In genomic region chr19:18223860-18224524, GRCh38 we compare ENCODE assay signal across 8 cellular contexts. TPM values are rescaled to one million over a fixed set of nuclear protein-coding genes. Genes with fewer than 3 reads are reported as not detected.
DNase-seq lines count a peak whose midpoint lies in the region; ATAC-seq, FAIRE-seq and TF ChIP-seq lines count a peak whose summit lies in the region.

No MANE protein-coding gene starts in this region.

- peak overlapping the region; percentile 77 for H3K4me2 ChIP-seq in GM23338
- H3K4me2 ChIP-seq in PC-9 = peak overlapping the region; percentile 83
- H3K4me2 ChIP-seq in GM12878 (ENCODE audit: control insufficient read depth, insufficient read depth) = peak overlapping the region; percentile 97

- H3K9me3 ChIP-seq in PC-9 (ENCODE audit: insufficient read depth, low read depth) (no peaks in the 10 kb centered on the region), GM12878 (replicated peaks; ENCODE audit: control insufficient read depth, insufficient read depth, low read length) (no peaks in the 10 kb centered on the region; the same call in 2 of the 3 replicates)

- H3K9me3 Mint-ChIP-seq in GM23338 = peaks cover 3% of the 10 kb centered on the region; the same call in 1 of the 3 replicates
- peaks cover 0 to 2% (median 0%) of the 10 kb centered on the region in 6 donors for H3K9me3 Mint-ChIP-seq in immature natural killer cell

- in situ Hi-C loops in GM12878 (cut with MboI) = no loop called here

- ATAC-seq in GM23338 (peak; percentile 47), GM12878 (peak; percentile 61)

- CTCF ChIA-PET in PC-9 (lab: Charles Lee) = interaction anchor here (0.6 to 1.5 kb wide), 4 partner anchors 16 to 31 kb away, joined by 3 to 6 read pairs (median 4); partner anchors contain the start of gene MPV17L2
- CTCF ChIA-PET in GM12878 (lab: Yijun Ruan, JAX) = interaction anchor here (0.5 to 2.9 kb wide), 21 partner anchors 11 to 418 kb away, joined by 3 to 21 read pairs (median 4); partner anchors contain the start of genes GDF15 and JUND

- H3K4me3 Mint-ChIP-seq in GM23338 (peak overlapping the region; percentile 92), immature natural killer cell (peak overlapping the region; percentile 84 to 95 (median 91))

- H3K27ac ChIP-seq in C4-2B (peak overlapping the region; percentile 36), GM23338 (ENCODE audit: low read depth) (peak overlapping the region; percentile 78), PC-9 (peak overlapping the region; percentile 40; the same call in 1 of the 2 replicates), GM12878 (ENCODE audit: control insufficient read depth, insufficient read depth) (no peak overlapping the region)

- H2AFZ ChIP-seq in GM23338 (peak overlapping the region; percentile 19; the same call in 1 of the 2 replicates), PC-9 (peak overlapping the region; percentile 90), GM12878 (ENCODE audit: control insufficient read depth, low read depth, low read length) (peak overlapping the region; percentile 94)

- FAIRE-seq in GM12878 (lab: Jason Lieb, UNC) = no peak

- peaks cover 42% of the 10 kb centered on the region for H3K27me3 Mint-ChIP-seq in GM23338 (ENCODE audit: insufficient read depth, low read depth, poor library complexity)
- peaks cover 14 to 41% (median 30%) of the 10 kb centered on the region in 3 donors for H3K27me3 Mint-ChIP-seq in immature natural killer cell (ENCODE audit: low read depth in 3 of 3)

- TF ChIP-seq CTCF in C4-2B (conservative IDR thresholded peaks at IDR 0.05) (no peak), GM23338 (conservative IDR thresholded peaks at IDR 0.05; ENCODE audit: low read depth in 2 of 2) (no peak), PC-9 (conservative IDR thresholded peaks at IDR 0.05) (no peak), GM12878 (IDR thresholded peaks at IDR 0.05 in 2 of 3, conservative IDR thresholded peaks at IDR 0.05 in 1 of 3; ENCODE audit: control insufficient read depth in 2 of 3, extremely low read depth in 1 of 3, insufficient read depth in 1 of 3, low read depth in 3 of 3, low read length in 3 of 3) (no peak)

- RAD21 ChIA-PET in GM12878 (lab: Charles Lee; ENCODE audit: unreplicated experiment) = interaction anchor here (0.6 to 1.6 kb wide), 19 partner anchors 10 to 185 kb away, joined by 3 to 17 read pairs (median 5); partner anchors contain the start of genes JUND, LSM4 and RAB3A

- TF ChIP-seq POLR2A in GM12878 (IDR thresholded peaks at IDR 0.05; ENCODE audit: low read depth, low read length) = no peak

- no peak for TF ChIP-seq RAD21 in GM12878 (IDR thresholded peaks at IDR 0.05; ENCODE audit: insufficient read depth, low read depth, low read length)

- intact Hi-C loops in PC-9 (cut with micrococcal nuclease; ENCODE audit: unreplicated experiment) (no loop called here), GM12878 (cut with micrococcal nuclease; ENCODE audit: unreplicated experiment) (no loop called here)

- no peaks in the 10 kb centered on the region for H3K36me3 Mint-ChIP-seq in GM23338 (ENCODE audit: low read depth)
- no peaks in the 10 kb centered on the region for H3K36me3 Mint-ChIP-seq in immature natural killer cell

- H3K9me2 ChIP-seq in GM23338 (ENCODE audit: insufficient read depth) (no peaks in the 10 kb centered on the region), PC-9 (ENCODE audit: insufficient read depth) (no peaks in the 10 kb centered on the region)

- no TSS peak for BruUV-seq in PC-9 (replicated peaks; lab: Mats Ljungman, UMichigan)
- no TSS peak for BruUV-seq in GM12878 (replicated peaks; lab: Mats Ljungman, UMichigan)

- H4K20me1 ChIP-seq in GM23338 (replicated peaks; ENCODE audit: insufficient read depth) = no peaks in the 10 kb centered on the region
- no peaks in the 10 kb centered on the region for H4K20me1 ChIP-seq in PC-9 (ENCODE audit: insufficient read depth)
- no peaks in the 10 kb centered on the region for H4K20me1 ChIP-seq in GM12878 (ENCODE audit: control insufficient read depth, insufficient read depth)

- DNase-seq in GM23338 (ENCODE audit: low spot score) = peak; percentile 93
- DNase-seq in PC-9 = peak; percentile 47 to 73
- no peak for DNase-seq in GM12878 (ENCODE audit: low read depth, low spot score)
- peak in 2 of 3 donors; percentile 18 to 21 for DNase-seq in immature natural killer cell
- peak; percentile 34 for DNase-seq in stimulated activated CD4-positive, alpha-beta T cell treated with anti-CD3 and anti-CD28 coated beads, Interleukin-4, amount 100 ng/mL, for 1 hour
- no peak for DNase-seq in kidney tubule cell (ENCODE audit: low spot score)
- no peak for DNase-seq in HK-2 (ENCODE audit: unreplicated experiment)

- H3K27me3 ChIP-seq in GM23338 (ENCODE audit: insufficient read depth) (peaks cover 27% of the 10 kb centered on the region), PC-9 (ENCODE audit: insufficient read depth, low read depth) (no peaks in the 10 kb centered on the region), GM12878 (replicated peaks in 1 of 2; ENCODE audit: control insufficient read depth in 2 of 2, insufficient read depth in 2 of 2, low read length in 1 of 2) (peaks cover 0 to 7% of the 10 kb centered on the region in 2 experiments; a peak in 2 of 4 replicates)

- H3K36me3 ChIP-seq in GM23338 (ENCODE audit: insufficient read depth) = no peaks in the 10 kb centered on the region
- H3K36me3 ChIP-seq in PC-9 (ENCODE audit: low read depth) = no peaks in the 10 kb centered on the region
- no peaks in the 10 kb centered on the region for H3K36me3 ChIP-seq in GM12878 (ENCODE audit: control insufficient read depth in 2 of 2, insufficient read depth in 2 of 2, low read length in 1 of 2)

- peak overlapping the region; percentile 46 for H3K9ac ChIP-seq in GM12878 (ENCODE audit: control insufficient read depth, insufficient read depth, low read length)

- peaks cover 15% of the 10 kb centered on the region; the same call in 1 of the 2 replicates for H3K4me1 ChIP-seq in GM23338 (ENCODE audit: insufficient read depth)
- H3K4me1 ChIP-seq in PC-9 (replicated peaks; ENCODE audit: insufficient read depth) = 0 out of 2 replicates have a peak, but pooled peaks cover 3% of the 10 kb centered on the region
- peaks cover 19% of the 10 kb centered on the region for H3K4me1 ChIP-seq in GM12878 (ENCODE audit: control insufficient read depth, insufficient read depth, low read length)

- H3K79me2 ChIP-seq in GM23338 (replicated peaks; ENCODE audit: insufficient read depth) = no peaks in the 10 kb centered on the region
- no peaks in the 10 kb centered on the region for H3K79me2 ChIP-seq in PC-9 (ENCODE audit: low read depth)
- no peaks in the 10 kb centered on the region for H3K79me2 ChIP-seq in GM12878 (ENCODE audit: control insufficient read depth, insufficient read depth, low read length)

- SMC1A ChIA-PET in GM12878 (lab: Charles Lee; ENCODE audit: uncharacterized antibody, unreplicated experiment) = interaction anchor here (0.6 to 1.9 kb wide), 13 partner anchors 14 to 339 kb away, joined by 3 to 10 read pairs (median 5); partner anchors contain the start of gene RAB3A

- TF ChIP-seq EP300 in GM12878 (IDR thresholded peaks at IDR 0.05; ENCODE audit: borderline replicate concordance in 1 of 2, control insufficient read depth in 1 of 2, low read depth in 2 of 2, low read length in 2 of 2) = no peak

- peaks cover 30% of the 10 kb centered on the region for H3K4me1 Mint-ChIP-seq in GM23338
- peaks cover 11 to 13% of the 10 kb centered on the region in 2 donors for H3K4me1 Mint-ChIP-seq in immature natural killer cell

- POLR2A ChIA-PET in PC-9 (lab: Charles Lee; ENCODE audit: unreplicated experiment) (interaction anchor here (0.5 to 1.0 kb wide), 9 partner anchors 10 to 825 kb away, joined by 3 to 14 read pairs (median 4); partner anchors contain the start of genes JUND and RAB3A), GM12878 (lab: Charles Lee) (interaction anchor here (0.6 to 2.4 kb wide), 19 partner anchors 9 to 120 kb away, joined by 3 to 9 read pairs (median 3); partner anchors contain the start of genes JUND and PIK3R2)

- H3K4me3 ChIP-seq in GM23338 (peak overlapping the region; percentile 61), PC-9 (peak overlapping the region; percentile 63), GM12878 (peak overlapping the region; percentile 53; the same call in 1 of the 2 replicates)

- H3K27ac Mint-ChIP-seq in GM23338 = peak overlapping the region; percentile 98
- H3K27ac Mint-ChIP-seq in immature natural killer cell = peak overlapping the region in 4 of 6 donors; percentile 53 to 71 (median 63)

- 10% methylated on average over 39 of the region's 39 CpGs for WGBS in GM12878 (ENCODE audit: insufficient coverage, insufficient replicate concordance, low lambda C conversion rate, missing lambda C conversion rate)

- H3F3A ChIP-seq in GM23338 (replicated peaks; ENCODE audit: low read depth) (peaks cover 27% of the 10 kb centered on the region; the same call in 1 of the 2 replicates), PC-9 (ENCODE audit: insufficient read depth, low read depth) (peaks cover 23% of the 10 kb centered on the region)

RNA-seq across cellular contexts. Expression of gene PDE4C, which starts 2.2 kb away (rescaled TPM):
- 3.6 and 7.1 TPM in 2 replicates for total RNA-seq in GM23338 (2014; rRNA removed; shearing (Covaris generic))
- 1.6 and 2.5 TPM in 2 replicates for polyA plus RNA-seq in GM23338 (2016; fragmentation: Nextera tagmentation; extraction: Ambion mirVana)
- 2.2 and 3.8 TPM in 2 replicates for total RNA-seq in PC-9 (2021)
- total RNA-seq in GM12878 (2013; cell fraction: nucleolus; rRNA removed) = 2.5 and 3.7 TPM in 2 replicates
- total RNA-seq in GM12878 (2014; rRNA removed) = 0.28 and 1.1 TPM in 2 replicates
- total RNA-seq in GM12878 (2014; rRNA removed; fragmentation: Illumina TruSeq; extraction: Trizol) = 0.14 and 0.40 TPM in 2 replicates
- total RNA-seq in GM12878 (2021) = 0.27 and 0.67 TPM in 2 replicates
- 0.26 TPM for polyA plus RNA-seq in GM12878 (2011; ENCODE audit: low read depth)
- 0.19 and 0.43 TPM in 2 replicates for polyA plus RNA-seq in GM12878 (2011; rRNA removed)
- 0.25 and 0.42 TPM in 2 replicates for polyA plus RNA-seq in GM12878 (2011; cell fraction: cytosol; rRNA removed)
- polyA plus RNA-seq in GM12878 (2011; cell fraction: nucleus; rRNA removed) = 1.5 and 2.3 TPM in 2 replicates
- polyA plus RNA-seq in GM12878 (2012) = 0.43 and 0.52 TPM in 2 replicates
- 0.15 TPM in 1 of 2 replicates, not detected in the other for polyA plus RNA-seq in GM12878 (2014; fragmentation: Illumina TruSeq; extraction: Trizol)
- under 1 TPM; 0.08 to 0.13 TPM for polyA plus RNA-seq in GM12878 (2014; fragmentation: Nextera tagmentation; extraction: Ambion mirVana)
- 0.27 and 0.73 TPM in 2 replicates for polyA plus RNA-seq in GM12878 (2014; rRNA removed)
- polyA plus RNA-seq in GM12878 (2016; fragmentation: Nextera tagmentation; extraction: Ambion mirVana) = under 1 TPM; 0.13 to 0.47 TPM
- 0.41 TPM in 1 of 2 replicates, not detected in the other for polyA minus RNA-seq in GM12878 (2011; rRNA and poly(A)+ RNA removed)
- polyA minus RNA-seq in GM12878 (2011; cell fraction: cytosol; rRNA and poly(A)+ RNA removed) = not detected in 2 replicates
- polyA minus RNA-seq in GM12878 (2011; cell fraction: nucleus; rRNA and poly(A)+ RNA removed) = 0.48 and 1.3 TPM in 2 replicates
- not detected for polyA plus RNA-seq in immature natural killer cell

RNA-seq across cellular contexts. Expression of gene RAB3A, which starts 20.1 kb away (rescaled TPM):
- total RNA-seq in GM23338 (2014; rRNA removed; shearing (Covaris generic)) = 9.7 and 11.6 TPM in 2 replicates
- polyA plus RNA-seq in GM23338 (2016; fragmentation: Nextera tagmentation; extraction: Ambion mirVana) (20.3 and 24.1 TPM in 2 replicates), GM12878 (2011; rRNA removed) (1.3 and 2.8 TPM in 2 replicates), GM12878 (2014; fragmentation: Illumina TruSeq; extraction: Trizol) (0.54 and 1.1 TPM in 2 replicates), GM12878 (2014; fragmentation: Nextera tagmentation; extraction: Ambion mirVana) (under 1 TPM in 1 of 2 experiments, not detected in 1; 0.07 TPM), GM12878 (2014; rRNA removed) (1.0 and 2.5 TPM in 2 replicates), GM12878 (2016; fragmentation: Nextera tagmentation; extraction: Ambion mirVana) (1 to 10 TPM; 1.6 to 2.0 TPM), immature natural killer cell (1 to 10 TPM in 2 of 3 donors, under 1 TPM in 1; 0.77 to 1.1 (median 1.1) TPM)
- total RNA-seq in PC-9 (2021) (4.0 and 4.1 TPM in 2 replicates), GM12878 (2014; rRNA removed) (0.98 and 1.2 TPM in 2 replicates), GM12878 (2014; rRNA removed; fragmentation: Illumina TruSeq; extraction: Trizol) (0.51 and 0.67 TPM in 2 replicates), GM12878 (2021) (2.9 and 3.5 TPM in 2 replicates)
- 9.4 and 18.2 TPM in 2 replicates for total RNA-seq in GM12878 (2013; cell fraction: nucleolus; rRNA removed)
- polyA plus RNA-seq in GM12878 (2011; ENCODE audit: low read depth) = 0.73 TPM
- polyA plus RNA-seq in GM12878 (2011; cell fraction: cytosol; rRNA removed) = 3.9 and 4.9 TPM in 2 replicates
- polyA plus RNA-seq in GM12878 (2011; cell fraction: nucleus; rRNA removed) = 9.4 and 10.2 TPM in 2 replicates
- 1.5 and 3.5 TPM in 2 replicates for polyA plus RNA-seq in GM12878 (2012)
- 13.7 and 23.1 TPM in 2 replicates for polyA minus RNA-seq in GM12878 (2011; rRNA and poly(A)+ RNA removed)
- 3.7 and 6.1 TPM in 2 replicates for polyA minus RNA-seq in GM12878 (2011; cell fraction: cytosol; rRNA and poly(A)+ RNA removed)
- polyA minus RNA-seq in GM12878 (2011; cell fraction: nucleus; rRNA and poly(A)+ RNA removed) = 8.9 and 16.6 TPM in 2 replicates

RNA-seq across cellular contexts. Expression of gene MPV17L2, which starts 31.0 kb away (rescaled TPM):
- total RNA-seq in GM23338 (2014; rRNA removed; shearing (Covaris generic)) = 41.9 and 81.3 TPM in 2 replicates
- polyA plus RNA-seq in GM23338 (2016; fragmentation: Nextera tagmentation; extraction: Ambion mirVana) (38.7 and 40.2 TPM in 2 replicates), GM12878 (2011; rRNA removed) (7.1 and 17.1 TPM in 2 replicates), GM12878 (2014; fragmentation: Illumina TruSeq; extraction: Trizol) (10.4 and 25.9 TPM in 2 replicates), GM12878 (2014; fragmentation: Nextera tagmentation; extraction: Ambion mirVana) (1 to 10 TPM; 5.1 to 7.7 TPM), GM12878 (2014; rRNA removed) (39.4 and 44.5 TPM in 2 replicates), GM12878 (2016; fragmentation: Nextera tagmentation; extraction: Ambion mirVana) (10 to 100 TPM; 46.2 to 57.2 TPM), immature natural killer cell (10 to 100 TPM; 12.2 to 17.7 (median 15.4) TPM)
- total RNA-seq in PC-9 (2021) (11.2 and 12.1 TPM in 2 replicates), GM12878 (2014; rRNA removed) (26.7 and 32.0 TPM in 2 replicates), GM12878 (2014; rRNA removed; fragmentation: Illumina TruSeq; extraction: Trizol) (13.6 and 15.4 TPM in 2 replicates), GM12878 (2021) (17.9 and 19.9 TPM in 2 replicates)
- total RNA-seq in GM12878 (2013; cell fraction: nucleolus; rRNA removed) = 3.3 and 7.4 TPM in 2 replicates
- 3.9 TPM for polyA plus RNA-seq in GM12878 (2011; ENCODE audit: low read depth)
- 23.4 and 34.7 TPM in 2 replicates for polyA plus RNA-seq in GM12878 (2011; cell fraction: cytosol; rRNA removed)
- polyA plus RNA-seq in GM12878 (2011; cell fraction: nucleus; rRNA removed) = 12.4 and 16.0 TPM in 2 replicates
- 8.3 and 8.4 TPM in 2 replicates for polyA plus RNA-seq in GM12878 (2012)
- 16.2 and 19.9 TPM in 2 replicates for polyA minus RNA-seq in GM12878 (2011; rRNA and poly(A)+ RNA removed)
- 6.1 and 7.6 TPM in 2 replicates for polyA minus RNA-seq in GM12878 (2011; cell fraction: cytosol; rRNA and poly(A)+ RNA removed)
- 2.9 and 7.6 TPM in 2 replicates for polyA minus RNA-seq in GM12878 (2011; cell fraction: nucleus; rRNA and poly(A)+ RNA removed)

RNA-seq across cellular contexts. Expression of gene IQCN, which starts 50.3 kb away (rescaled TPM):
- 0.35 and 0.89 TPM in 2 replicates for total RNA-seq in GM23338 (2014; rRNA removed; shearing (Covaris generic))
- polyA plus RNA-seq in GM23338 (2016; fragmentation: Nextera tagmentation; extraction: Ambion mirVana) = 0.10 TPM in 1 of 2 replicates, not detected in the other
- 5.6 and 7.3 TPM in 2 replicates for total RNA-seq in PC-9 (2021)
- total RNA-seq in GM12878 (2013; cell fraction: nucleolus; rRNA removed) = 0.27 and 0.29 TPM in 2 replicates
- 0.23 and 0.27 TPM in 2 replicates for total RNA-seq in GM12878 (2014; rRNA removed)
- 0.27 and 0.28 TPM in 2 replicates for total RNA-seq in GM12878 (2014; rRNA removed; fragmentation: Illumina TruSeq; extraction: Trizol)
- total RNA-seq in GM12878 (2021) = 0.54 and 0.64 TPM in 2 replicates
- 0.73 TPM for polyA plus RNA-seq in GM12878 (2011; ENCODE audit: low read depth)
- 0.01 TPM in 1 of 2 replicates, not detected in the other for polyA plus RNA-seq in GM12878 (2011; rRNA removed)
- polyA plus RNA-seq in GM12878 (2011; cell fraction: cytosol; rRNA removed) = under 0.01 and 0.02 TPM in 2 replicates
- polyA plus RNA-seq in GM12878 (2011; cell fraction: nucleus; rRNA removed) = 0.19 and 0.22 TPM in 2 replicates
- polyA plus RNA-seq in GM12878 (2012) = 0.67 and 0.68 TPM in 2 replicates
- 0.08 and 0.19 TPM in 2 replicates for polyA plus RNA-seq in GM12878 (2014; fragmentation: Illumina TruSeq; extraction: Trizol)
- not detected for polyA plus RNA-seq in GM12878 (2014; fragmentation: Nextera tagmentation; extraction: Ambion mirVana)
- polyA plus RNA-seq in GM12878 (2014; rRNA removed) = 0.45 and 0.72 TPM in 2 replicates
- polyA plus RNA-seq in GM12878 (2016; fragmentation: Nextera tagmentation; extraction: Ambion mirVana) = under 1 TPM in 1 of 2 experiments, not detected in 1; 0.07 TPM
- 0.05 and 0.07 TPM in 2 replicates for polyA minus RNA-seq in GM12878 (2011; rRNA and poly(A)+ RNA removed)
- polyA minus RNA-seq in GM12878 (2011; cell fraction: cytosol; rRNA and poly(A)+ RNA removed) = not detected in 2 replicates
- polyA minus RNA-seq in GM12878 (2011; cell fraction: nucleus; rRNA and poly(A)+ RNA removed) = 0.12 and 0.38 TPM in 2 replicates
- under 1 TPM in 1 of 3 donors, not detected in 2; 0.15 TPM for polyA plus RNA-seq in immature natural killer cell

RNA-seq across cellular contexts. Expression of gene IFI30, which starts 50.4 kb away (rescaled TPM):
- 17.1 and 27.4 TPM in 2 replicates for total RNA-seq in GM23338 (2014; rRNA removed; shearing (Covaris generic))
- polyA plus RNA-seq in GM23338 (2016; fragmentation: Nextera tagmentation; extraction: Ambion mirVana) (31.9 and 34.4 TPM in 2 replicates), GM12878 (2011; rRNA removed) (232 and 365 TPM in 2 replicates), GM12878 (2014; fragmentation: Illumina TruSeq; extraction: Trizol) (147 and 257 TPM in 2 replicates), GM12878 (2014; fragmentation: Nextera tagmentation; extraction: Ambion mirVana) (1,000 to 10,000 TPM; 1,054 to 1,112 TPM), GM12878 (2014; rRNA removed) (492 and 678 TPM in 2 replicates), GM12878 (2016; fragmentation: Nextera tagmentation; extraction: Ambion mirVana) (100 to 1,000 TPM; 445 to 456 TPM), immature natural killer cell (100 to 1,000 TPM in 1 of 3 donors, 10 to 100 TPM in 2; 49.0 to 184 (median 83.1) TPM)
- total RNA-seq in PC-9 (2021) (26.1 and 35.8 TPM in 2 replicates), GM12878 (2014; rRNA removed) (747 and 845 TPM in 2 replicates), GM12878 (2014; rRNA removed; fragmentation: Illumina TruSeq; extraction: Trizol) (221 and 225 TPM in 2 replicates), GM12878 (2021) (301 and 314 TPM in 2 replicates)
- total RNA-seq in GM12878 (2013; cell fraction: nucleolus; rRNA removed) = 168 and 207 TPM in 2 replicates
- 218 TPM for polyA plus RNA-seq in GM12878 (2011; ENCODE audit: low read depth)
- polyA plus RNA-seq in GM12878 (2011; cell fraction: cytosol; rRNA removed) = 606 and 650 TPM in 2 replicates
- 189 and 350 TPM in 2 replicates for polyA plus RNA-seq in GM12878 (2011; cell fraction: nucleus; rRNA removed)
- 260 and 337 TPM in 2 replicates for polyA plus RNA-seq in GM12878 (2012)
- polyA minus RNA-seq in GM12878 (2011; rRNA and poly(A)+ RNA removed) = 327 and 421 TPM in 2 replicates
- 126 and 162 TPM in 2 replicates for polyA minus RNA-seq in GM12878 (2011; cell fraction: cytosol; rRNA and poly(A)+ RNA removed)
- 67.9 and 87.0 TPM in 2 replicates for polyA minus RNA-seq in GM12878 (2011; cell fraction: nucleus; rRNA and poly(A)+ RNA removed)

Comparison
In these comparisons a context has a peak if more than half of its experiments do, and no peak if none do; other contexts are left out.
1. DNase-seq: peak in GM23338 (single experiment), PC-9 (2 of 2), immature natural killer cell (2 of 3) and stimulated activated CD4-positive, alpha-beta T cell treated with anti-CD3 and anti-CD28 coated beads, Interleukin-4, amount 100 ng/mL, for 1 hour (single experiment); none in GM12878 (single experiment), kidney tubule cell (single experiment) and HK-2 (single experiment).
2. H2AFZ ChIP-seq: peak in every context shown above with its lines; median percentile 94 in GM12878; 90 in PC-9; 19 in GM23338.
3. Peak in every context shown above with its lines, with median percentiles within 50 percentile points of each other: H3K4me2 ChIP-seq and H3K4me3 ChIP-seq.